ENCODE assay signal across 8 cellular contexts in genomic region chr15:40694706-40695468, GRCh38. TPM values are rescaled to one million over a fixed set of nuclear protein-coding genes. Genes with fewer than 3 reads are reported as not detected.
DNase-seq lines count a peak whose midpoint lies in the region; ATAC-seq and TF ChIP-seq lines count a peak whose summit lies in the region.

TSS of gene RAD51 (plus strand) at chr15:40695174. CDS start at chr15:40698759, 3,585 bp downstream.

- H3K4me3 ChIP-seq in esophagus (ENCODE audit: low read depth in 1 of 2, low read length in 2 of 2) (peak within 1 kb of the TSS; percentile 74 to 93), mucosa of stomach (ENCODE audit: low read length) (peak within 1 kb of the TSS; percentile 97)

- H3K27me3 Mint-ChIP-seq in activated T-cell treated with anti-CD3 and anti-CD28 coated beads, Interleukin-2, amount 50 U/mL, for 24 hours = no peaks in the 10 kb centered on the region

- H3K36me3 Mint-ChIP-seq in activated T-cell treated with anti-CD3 and anti-CD28 coated beads, Interleukin-2, amount 50 U/mL, for 24 hours (ENCODE audit: low read depth) = peaks cover 65% of the 10 kb centered on the region

- DNase-seq in DMS53 treated with DMSO at 0.1 percent for 48 hours (lab: John Stamatoyannopoulos, UW; ENCODE audit: unreplicated experiment) = peak; percentile 71
- DNase-seq in KG1 (lab: John Stamatoyannopoulos, UW) = peak; percentile 86
- peak; percentile 95 for DNase-seq in activated T-cell treated with anti-CD3 and anti-CD28 coated beads, Interleukin-2, amount 50 U/mL, for 24 hours
- DNase-seq in stimulated activated CD8-positive, alpha-beta memory T cell treated with anti-CD3 and anti-CD28 coated beads, Interleukin-4, amount 100 ng/mL, for 48 hours = peak; percentile 96

- H3K9ac ChIP-seq in mucosa of stomach (ENCODE audit: low read length) = peak within 1 kb of the TSS; percentile 99

- peaks cover 0 to 3% of the 10 kb centered on the region in 2 donors for H3K36me3 ChIP-seq in esophagus (ENCODE audit: control insufficient read depth in 2 of 2, insufficient read depth in 2 of 2, low read length in 1 of 2)
- no peaks in the 10 kb centered on the region for H3K36me3 ChIP-seq in mucosa of stomach (ENCODE audit: control insufficient read depth, insufficient read depth, low read length)

- H3K4me1 ChIP-seq in esophagus (ENCODE audit: control insufficient read depth in 2 of 2, insufficient read depth in 2 of 2, low read length in 1 of 2) (no peaks in the 10 kb centered on the region), mucosa of stomach (ENCODE audit: control insufficient read depth, insufficient read depth, low read length) (peaks cover 19% of the 10 kb centered on the region)

- H3K4me3 Mint-ChIP-seq in activated T-cell treated with anti-CD3 and anti-CD28 coated beads, Interleukin-2, amount 50 U/mL, for 24 hours = peak within 1 kb of the TSS; percentile 98

- ATAC-seq in GM21723 (IDR thresholded peaks at IDR 0.05; ENCODE audit: unreplicated experiment) = peak; percentile 87

- H3K27ac ChIP-seq in esophagus (ENCODE audit: low read depth in 2 of 2, low read length in 1 of 2) = peak within 1 kb of the TSS; percentile 99 to 100

- peak within 1 kb of the TSS; percentile 100 for H3K27ac Mint-ChIP-seq in activated T-cell treated with anti-CD3 and anti-CD28 coated beads, Interleukin-2, amount 50 U/mL, for 24 hours

- 0% methylated on average over 80 of the region's 80 CpGs for WGBS in esophagus, 2 donors

- H3K27me3 ChIP-seq in esophagus (ENCODE audit: control insufficient read depth in 1 of 2, insufficient read depth in 2 of 2, low read length in 2 of 2) (no peaks in the 10 kb centered on the region), mucosa of stomach (ENCODE audit: control insufficient read depth, insufficient read depth, low read length) (no peaks in the 10 kb centered on the region)

- H3K9me3 Mint-ChIP-seq in activated T-cell treated with anti-CD3 and anti-CD28 coated beads, Interleukin-2, amount 50 U/mL, for 24 hours = no peaks in the 10 kb centered on the region

- H3K4me1 Mint-ChIP-seq in activated T-cell treated with anti-CD3 and anti-CD28 coated beads, Interleukin-2, amount 50 U/mL, for 24 hours (ENCODE audit: low read depth) = peaks cover 31% of the 10 kb centered on the region

- H3K9me3 ChIP-seq in esophagus (ENCODE audit: control insufficient read depth in 2 of 2, insufficient read depth in 1 of 2, low read depth in 1 of 2, low read length in 1 of 2) (no peaks in the 10 kb centered on the region), mucosa of stomach (ENCODE audit: control insufficient read depth, low read length) (no peaks in the 10 kb centered on the region)

TF ChIP-seq in PFSK-1, 5 proteins besides CTCF, POLR2A, EP300 and RAD21:
- TF ChIP-seq, protein P1, sequence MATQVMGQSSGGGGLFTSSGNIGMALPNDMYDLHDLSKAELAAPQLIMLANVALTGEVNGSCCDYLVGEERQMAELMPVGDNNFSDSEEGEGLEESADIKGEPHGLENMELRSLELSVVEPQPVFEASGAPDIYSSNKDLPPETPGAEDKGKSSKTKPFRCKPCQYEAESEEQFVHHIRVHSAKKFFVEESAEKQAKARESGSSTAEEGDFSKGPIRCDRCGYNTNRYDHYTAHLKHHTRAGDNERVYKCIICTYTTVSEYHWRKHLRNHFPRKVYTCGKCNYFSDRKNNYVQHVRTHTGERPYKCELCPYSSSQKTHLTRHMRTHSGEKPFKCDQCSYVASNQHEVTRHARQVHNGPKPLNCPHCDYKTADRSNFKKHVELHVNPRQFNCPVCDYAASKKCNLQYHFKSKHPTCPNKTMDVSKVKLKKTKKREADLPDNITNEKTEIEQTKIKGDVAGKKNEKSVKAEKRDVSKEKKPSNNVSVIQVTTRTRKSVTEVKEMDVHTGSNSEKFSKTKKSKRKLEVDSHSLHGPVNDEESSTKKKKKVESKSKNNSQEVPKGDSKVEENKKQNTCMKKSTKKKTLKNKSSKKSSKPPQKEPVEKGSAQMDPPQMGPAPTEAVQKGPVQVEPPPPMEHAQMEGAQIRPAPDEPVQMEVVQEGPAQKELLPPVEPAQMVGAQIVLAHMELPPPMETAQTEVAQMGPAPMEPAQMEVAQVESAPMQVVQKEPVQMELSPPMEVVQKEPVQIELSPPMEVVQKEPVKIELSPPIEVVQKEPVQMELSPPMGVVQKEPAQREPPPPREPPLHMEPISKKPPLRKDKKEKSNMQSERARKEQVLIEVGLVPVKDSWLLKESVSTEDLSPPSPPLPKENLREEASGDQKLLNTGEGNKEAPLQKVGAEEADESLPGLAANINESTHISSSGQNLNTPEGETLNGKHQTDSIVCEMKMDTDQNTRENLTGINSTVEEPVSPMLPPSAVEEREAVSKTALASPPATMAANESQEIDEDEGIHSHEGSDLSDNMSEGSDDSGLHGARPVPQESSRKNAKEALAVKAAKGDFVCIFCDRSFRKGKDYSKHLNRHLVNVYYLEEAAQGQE (IDR thresholded peaks at IDR 0.05; ENCODE audit: insufficient read depth in 1 of 2, low read depth in 2 of 2, low read length in 2 of 2) = no peak
- TF ChIP-seq POLR2AphosphoS5 (IDR thresholded peaks at IDR 0.05; ENCODE audit: low read depth, low read length) (peak; percentile 91), FOXP2 (optimal IDR thresholded peaks at IDR 0.05; ENCODE audit: borderline replicate concordance, extremely low read depth, extremely low read length, insufficient read depth) (peak; percentile 86), SIN3A (IDR thresholded peaks at IDR 0.05; ENCODE audit: borderline replicate concordance, insufficient read depth, low read length) (peak; percentile 90; the same call in 1 of the 2 replicates), TAF1 (IDR thresholded peaks at IDR 0.05; ENCODE audit: borderline replicate concordance, insufficient read depth, low read length) (0 out of 2 replicates have a peak, but pooled peaks have one; percentile 28)
TF ChIP-seq in PFSK-1: peak in this region for 4.

RNA-seq across cellular contexts. Expression of gene RAD51, which starts in this region (rescaled TPM):
- 19.2 TPM for polyA plus RNA-seq in PFSK-1 (2012; ENCODE audit: insufficient read length, low read depth)
- 1 to 10 TPM; 2.5 to 5.9 TPM for polyA plus RNA-seq in esophagus

Comparison
In these comparisons a context has a peak if more than half of its experiments do, and no peak if none do; other contexts are left out.
1. Peak in every context shown above with its lines: DNase-seq, ATAC-seq, H3K4me3 ChIP-seq and H3K27ac ChIP-seq.